In genomic region chr1:23389846-23390321, GRCh38 we compare ENCODE assay signal across 1 cellular context.
TF ChIP-seq lines count a peak whose summit lies in the region.

No MANE protein-coding gene starts in this region.

TF ChIP-seq in HepG2, 621 proteins besides CTCF, POLR2A, EP300 and RAD21:
- TF ChIP-seq ZNF549 (CRISPR knock-in tag; IDR thresholded peaks at IDR 0.05) (no peak), SMARCE1 (IDR thresholded peaks at IDR 0.05; ENCODE audit: borderline replicate concordance) (no peak), ZBTB43 (CRISPR knock-in tag; conservative IDR thresholded peaks at IDR 0.05) (no peak), ATF4 (CRISPR knock-in tag; IDR thresholded peaks at IDR 0.05) (no peak), CSRNP2 (CRISPR knock-in tag; conservative IDR thresholded peaks at IDR 0.05; ENCODE audit: low read depth) (no peak), IKZF4 (CRISPR knock-in tag; IDR thresholded peaks at IDR 0.05; ENCODE audit: borderline replicate concordance, low read depth, not compliant biosample characterization) (no peak), POLR2AphosphoS5 (IDR thresholded peaks at IDR 0.05; ENCODE audit: low read depth, low read length) (0 out of 2 replicates have a peak, but pooled peaks have one; percentile 24)
